9 cellular contexts compared by ENCODE assay signal in genomic region chr22:39242389-39242808, GRCh38. TPM values are rescaled to one million over a fixed set of nuclear protein-coding genes. Genes with fewer than 3 reads are reported as not detected.
DNase-seq lines count a peak whose midpoint lies in the region; ATAC-seq lines count a peak whose summit lies in the region.
"Had no signal": no experiment of that assay in that cellular context is flagged by ENCODE, and none has a peak within 500 bp of the region (broad histone marks: within the 10 kb centered on the region; RNA-seq: fewer than 3 reads in every experiment).

No MANE protein-coding gene starts in this region.

- H3K36me3 Mint-ChIP-seq in activated T-helper 17 cell treated with anti-CD3 and anti-CD28 coated beads, Interleukin-2, amount 50 U/mL, for 72 hours (ENCODE audit: low read depth) = peaks cover 15% of the 10 kb centered on the region

- H3K27ac Mint-ChIP-seq in activated T-helper 17 cell treated with anti-CD3 and anti-CD28 coated beads, Interleukin-2, amount 50 U/mL, for 72 hours = no peak overlapping the region

- no peak overlapping the region for H3K9ac ChIP-seq in iPS-15b (ENCODE audit: low read depth, low read length)
- peak overlapping the region; percentile 81 to 93 (median 88) for H3K9ac ChIP-seq in skeletal muscle tissue (ENCODE audit: low read depth in 1 of 3, low read length in 3 of 3)

- peaks cover 65% of the 10 kb centered on the region for H3K27me3 ChIP-seq in iPS-15b (ENCODE audit: control insufficient read depth, insufficient read depth, low read length)
- no peaks in the 10 kb centered on the region for H3K27me3 ChIP-seq in skeletal muscle tissue (ENCODE audit: control insufficient read depth in 3 of 3, insufficient read depth in 3 of 3, low read length in 3 of 3)

- peaks cover 23% of the 10 kb centered on the region for H3K4me1 Mint-ChIP-seq in activated T-helper 17 cell treated with anti-CD3 and anti-CD28 coated beads, Interleukin-2, amount 50 U/mL, for 72 hours

- H3K27ac ChIP-seq in skeletal muscle tissue (ENCODE audit: low read depth, low read length) = peak overlapping the region; percentile 71

- peaks cover 20% of the 10 kb centered on the region for H3K27me3 Mint-ChIP-seq in activated T-helper 17 cell treated with anti-CD3 and anti-CD28 coated beads, Interleukin-2, amount 50 U/mL, for 72 hours

- H3K4me1 ChIP-seq in iPS-15b (ENCODE audit: control insufficient read depth, insufficient read depth, low read length) (peaks cover 2% of the 10 kb centered on the region), skeletal muscle tissue (ENCODE audit: control insufficient read depth in 3 of 3, insufficient read depth in 3 of 3, low read length in 3 of 3) (peaks cover 60 to 82% (median 74%) of the 10 kb centered on the region in 3 donors)

- H3K4me3 ChIP-seq in iPS-15b (ENCODE audit: low read depth, low read length) (peak overlapping the region; percentile 46), skeletal muscle tissue (ENCODE audit: low read length in 3 of 3) (peak overlapping the region in 2 of 3 donors; percentile 79 to 83)

- peak overlapping the region; percentile 80 for H3K4me3 Mint-ChIP-seq in activated T-helper 17 cell treated with anti-CD3 and anti-CD28 coated beads, Interleukin-2, amount 50 U/mL, for 72 hours

- H3K36me3 ChIP-seq in iPS-15b (ENCODE audit: control insufficient read depth, insufficient read depth, low read length) = peaks cover 3% of the 10 kb centered on the region
- peaks cover 0 to 2% (median 0%) of the 10 kb centered on the region in 3 donors for H3K36me3 ChIP-seq in skeletal muscle tissue (ENCODE audit: control insufficient read depth in 3 of 3, insufficient read depth in 3 of 3, low read length in 3 of 3)

- H3K9me3 Mint-ChIP-seq in activated T-helper 17 cell treated with anti-CD3 and anti-CD28 coated beads, Interleukin-2, amount 50 U/mL, for 72 hours = no peaks in the 10 kb centered on the region

- DNase-seq in GM03348 (ENCODE audit: low spot score) = peak; percentile 34
- no peak for DNase-seq in DMS79 (lab: John Stamatoyannopoulos, UW)
- no peak for DNase-seq in NCI-H82 treated with DMSO at 0.1 percent for 48 hours (lab: John Stamatoyannopoulos, UW; ENCODE audit: unreplicated experiment)
- DNase-seq: NK-92 treated with Interleukin-12 subunit alpha and Interleukin-12 subunit beta, amount 100 ng/mL, for 24 hours had no signal

- no peak for ATAC-seq in activated T-helper 17 cell treated with anti-CD3 and anti-CD28 coated beads, Interleukin-2, amount 50 U/mL, for 72 hours (replicated peaks)
- ATAC-seq in GM18858 (IDR thresholded peaks at IDR 0.05; ENCODE audit: unreplicated experiment) = no peak
- no peak for ATAC-seq in GM21447 (IDR thresholded peaks at IDR 0.05; ENCODE audit: unreplicated experiment)

- no peaks in the 10 kb centered on the region for H3K9me3 ChIP-seq in iPS-15b (ENCODE audit: control insufficient read depth, insufficient read depth, low read length)
- no peaks in the 10 kb centered on the region for H3K9me3 ChIP-seq in skeletal muscle tissue (ENCODE audit: control insufficient read depth in 3 of 3, low read length in 3 of 3)

RNA-seq across cellular contexts. Expression of gene PDGFB, which starts 2.4 kb away (rescaled TPM):
- 10 to 100 TPM in 1 of 2 donors, 1 to 10 TPM in 1; 5.2 to 11.3 TPM for total RNA-seq in activated T-helper 17 cell treated with anti-CD3 and anti-CD28 coated beads, Interleukin-2, amount 50 U/mL, for 72 hours
- total RNA-seq in skeletal muscle tissue = 8.9 TPM
